In the genomic region with DNA sequence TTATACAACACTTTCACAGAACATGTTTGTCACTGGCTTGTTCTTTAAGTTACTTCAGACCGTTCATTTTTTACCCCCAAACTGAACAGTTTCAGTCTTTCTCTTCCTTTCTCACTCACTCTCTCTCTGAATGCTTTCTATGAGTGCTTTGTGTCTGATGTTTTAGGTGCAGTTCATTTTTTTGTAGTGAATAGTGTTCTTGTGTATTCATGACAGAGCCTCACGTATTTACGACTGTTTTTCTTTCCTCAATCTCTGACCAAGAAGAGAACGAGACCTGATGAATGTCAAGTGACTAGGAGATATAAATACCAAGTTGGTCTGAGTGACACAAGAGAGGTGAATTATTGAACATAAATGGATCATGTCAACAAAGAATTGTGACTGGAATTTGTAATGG, we compare ENCODE assay signal across 16 cellular contexts.
DNase-seq lines count a peak whose midpoint lies in the region; ATAC-seq and TF ChIP-seq lines count a peak whose summit lies in the region.
"Had no signal": no experiment of that assay in that cellular context is flagged by ENCODE, and none has a peak within 500 bp of the region (broad histone marks: within the 10 kb centered on the region; RNA-seq: fewer than 3 reads in every experiment).

No MANE protein-coding gene starts in this region.

- no peak overlapping the region for H3K4me2 ChIP-seq in PC-3 (ENCODE audit: low read length)
- H3K4me2 ChIP-seq in smooth muscle cell = no peak overlapping the region
- H3K4me2 ChIP-seq: BLaER1 treated with 17β-estradiol and CSF1 and Interleukin-3, amounts not matched to agents 10 nM and 100 nM had no signal

- POLR2A ChIA-PET in PC-3 (lab: Charles Lee; ENCODE audit: unreplicated experiment) = no interaction called here

- no peaks in the 10 kb centered on the region for H3K4me1 ChIP-seq in PC-3 (ENCODE audit: insufficient read depth, low read length)
- no peaks in the 10 kb centered on the region for H3K4me1 ChIP-seq in smooth muscle cell (ENCODE audit: low read depth)
- H3K4me1 ChIP-seq: BLaER1 treated with 17β-estradiol and CSF1 and Interleukin-3, amounts not matched to agents 10 nM and 100 nM; HAP-1 had no signal

- no peaks in the 10 kb centered on the region for H3K9me2 ChIP-seq in PC-3 (replicated peaks; ENCODE audit: low read length)

- BruUV-seq in PC-3 (replicated peaks; lab: Mats Ljungman, UMichigan) = no TSS peak

- H3K4me3 ChIP-seq in PC-3 (ENCODE audit: low read length) (no peak overlapping the region), smooth muscle cell (no peak overlapping the region)
- H3K4me3 ChIP-seq: BLaER1 treated with 17β-estradiol and CSF1 and Interleukin-3, amounts not matched to agents 10 nM and 100 nM; GM23248; HAP-1 had no signal

- H3K9me3 ChIP-seq in PC-3 (ENCODE audit: low read length) (no peaks in the 10 kb centered on the region), smooth muscle cell (replicated peaks; ENCODE audit: low read depth) (no peaks in the 10 kb centered on the region)
- H3K9me3 ChIP-seq: HAP-1 had no signal

- CTCF ChIA-PET in PC-3 (lab: Charles Lee) = no interaction called here

- intact Hi-C loops in PC-3 (cut with micrococcal nuclease) = no loop called here

- TF ChIP-seq CTCF in PC-3 (conservative IDR thresholded peaks at IDR 0.05; ENCODE audit: low read depth, low read length) = no peak
- TF ChIP-seq CTCF in smooth muscle cell (IDR thresholded peaks at IDR 0.05; ENCODE audit: borderline replicate concordance, insufficient read depth, poor library complexity, severe bottlenecking) = no peak

- ATAC-seq in PC-3 = no peak
- ATAC-seq: HepG2 had no signal

- H3K9ac ChIP-seq in PC-3 (ENCODE audit: low read length) (no peak overlapping the region), smooth muscle cell (ENCODE audit: low read depth) (no peak overlapping the region)
- H3K9ac ChIP-seq: BLaER1 treated with 17β-estradiol and CSF1 and Interleukin-3, amounts not matched to agents 10 nM and 100 nM; GM23248 had no signal

- H4K20me1 ChIP-seq in PC-3 (ENCODE audit: low read length) (no peaks in the 10 kb centered on the region), smooth muscle cell (ENCODE audit: low read depth) (no peaks in the 10 kb centered on the region)
- H4K20me1 ChIP-seq: BLaER1 treated with 17β-estradiol and CSF1 and Interleukin-3, amounts not matched to agents 10 nM and 100 nM had no signal

- no peaks in the 10 kb centered on the region for H3K27me3 ChIP-seq in PC-3 (ENCODE audit: low read length)
- H3K27me3 ChIP-seq in smooth muscle cell (ENCODE audit: low read depth) = no peaks in the 10 kb centered on the region
- H3K27me3 ChIP-seq: BLaER1 treated with 17β-estradiol and CSF1 and Interleukin-3, amounts not matched to agents 10 nM and 100 nM had no signal

- H3K27ac ChIP-seq in PC-3 (ENCODE audit: low read length) (no peak overlapping the region), epithelial cell of prostate (no peak overlapping the region), smooth muscle cell (ENCODE audit: low read depth) (no peak overlapping the region)
- H3K27ac ChIP-seq: BLaER1 treated with 17β-estradiol and CSF1 and Interleukin-3, amounts not matched to agents 10 nM and 100 nM; GM23248 had no signal

- H3F3A ChIP-seq in PC-3 (ENCODE audit: low read length, unreplicated experiment) = no peaks in the 10 kb centered on the region
- H3F3A ChIP-seq in smooth muscle cell (ENCODE audit: low read depth) = no peaks in the 10 kb centered on the region

- 60% methylated on average over 4 of the region's 4 CpGs for WGBS in smooth muscle cell (ENCODE audit: low lambda C conversion rate)

- H3K36me3 ChIP-seq in PC-3 (ENCODE audit: low read depth, low read length) (no peaks in the 10 kb centered on the region), smooth muscle cell (ENCODE audit: low read depth) (no peaks in the 10 kb centered on the region)
- H3K36me3 ChIP-seq: BLaER1 treated with 17β-estradiol and CSF1 and Interleukin-3, amounts not matched to agents 10 nM and 100 nM; HAP-1 had no signal

- no peaks in the 10 kb centered on the region for H3K79me2 ChIP-seq in PC-3 (ENCODE audit: low read length)
- no peaks in the 10 kb centered on the region for H3K79me2 ChIP-seq in smooth muscle cell (ENCODE audit: low read depth)

- peak; percentile 6 for DNase-seq in NCI-H82 (lab: John Stamatoyannopoulos, UW)
- DNase-seq in NCI-H82 treated with DMSO at 0.1 percent for 48 hours (lab: John Stamatoyannopoulos, UW; ENCODE audit: unreplicated experiment) = no peak
- no peak for DNase-seq in PC-3
- DNase-seq in epithelial cell of prostate (ENCODE audit: low read depth, low spot score) = peak; percentile 8
- no peak for DNase-seq in smooth muscle cell (lab: John Stamatoyannopoulos, UW; ENCODE audit: unreplicated experiment)
- no peak for DNase-seq in NCI-H748 (lab: John Stamatoyannopoulos, UW; ENCODE audit: unreplicated experiment)
- no peak for DNase-seq in globus pallidus (ENCODE audit: low spot score)
- DNase-seq in T-helper 1 cell = no peak
- DNase-seq: ACHN; CD4-positive, CD25-positive, alpha-beta regulatory T cell; DMS 273 treated with DMSO at 0.1 percent for 48 hours; GM23248; HFFc6 had no signal

- 0 out of 2 replicates have a peak overlapping the region, but pooled peaks have one; percentile 9 for H2AFZ ChIP-seq in PC-3 (ENCODE audit: low read length)
- H2AFZ ChIP-seq in smooth muscle cell (ENCODE audit: low read depth) = peak overlapping the region; percentile 5
- H2AFZ ChIP-seq: GM23248 had no signal

Comparison
In these comparisons a context has a peak if more than half of its experiments do, and no peak if none do; other contexts are left out.
1. DNase-seq: peak in NCI-H82 (single experiment) and epithelial cell of prostate (single experiment); none in NCI-H82 treated with DMSO at 0.1 percent for 48 hours (single experiment), PC-3 (single experiment), smooth muscle cell (single experiment), NCI-H748 (single experiment), globus pallidus (single experiment) and T-helper 1 cell (0 of 5).